In the genomic region with DNA sequence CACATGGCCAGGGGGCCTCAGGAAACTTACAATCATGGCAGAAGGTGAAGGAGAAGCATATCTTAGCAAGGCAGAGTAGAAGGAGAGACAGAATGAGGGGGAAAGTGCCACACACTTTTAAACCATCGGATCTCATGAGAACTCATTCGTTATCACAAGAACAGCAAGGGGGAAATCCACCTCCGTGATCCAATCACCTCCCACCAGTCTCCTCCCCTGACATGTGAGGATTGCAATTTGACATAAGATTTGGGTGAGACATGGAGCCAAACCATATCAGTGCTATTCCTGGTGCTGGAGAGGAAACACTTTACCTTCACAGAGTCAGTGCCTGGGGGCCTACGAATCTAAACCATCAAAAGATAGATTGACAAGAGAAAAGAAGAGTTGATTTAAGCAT, we compare ENCODE assay signal across 25 cellular contexts.
"Had no signal": no experiment of that assay in that cellular context is flagged by ENCODE, and none has a peak within 500 bp of the region (broad histone marks: within the 10 kb centered on the region; RNA-seq: fewer than 3 reads in every experiment).

No MANE protein-coding gene starts in this region.

- H3K4me1 ChIP-seq: suprapubic skin, thyroid gland, upper lobe of right lung, uterus, vagina had no signal

- H3K27me3 ChIP-seq: testis, thyroid gland, tibial artery, upper lobe of left lung, uterus, vagina had no signal

- H3K27ac ChIP-seq: stomach, suprapubic skin, testis, thoracic aorta, thyroid gland, tibial artery, tibial nerve, transverse colon, upper lobe of left lung, upper lobe of right lung, uterus, vagina had no signal

- FAIRE-seq: urothelium cell line had no signal

- H3K36me3 ChIP-seq: stomach, suprapubic skin, thoracic aorta, thyroid gland, tibial artery, tibial nerve, transverse colon, upper lobe of left lung, upper lobe of right lung, uterus, vagina had no signal

- DNase-seq: stimulated activated CD4-positive, alpha-beta T cell treated with anti-CD3 and anti-CD28 coated beads, Interleukin-2, amount 100 ng/mL, for 48 hours; stimulated activated CD4-positive, alpha-beta T cell treated with anti-CD3 and anti-CD28 coated beads, Interleukin-4, amount 100 ng/mL, for 1 hour; stimulated activated CD4-positive, alpha-beta T cell treated with anti-CD3 and anti-CD28 coated beads, Interleukin-4, amount 100 ng/mL, for 24 hours; stimulated activated CD4-positive, alpha-beta T cell treated with anti-CD3 and anti-CD28 coated beads, Interleukin-4, amount 100 ng/mL, for 4 hours; stimulated activated CD8-positive, alpha-beta memory T cell treated with anti-CD3 and anti-CD28 coated beads, Interleukin-4, amount 100 ng/mL, for 48 hours; stimulated activated naive B cell treated with anti-CD40 and anti-IgM and Interleukin-4, amounts not matched to agents 10 μg/mL and 1 μg/mL and 100 μg/mL, for 72 hours; stimulated activated naive CD4-positive, alpha-beta T cell; stimulated activated naive CD4-positive, alpha-beta T cell treated with Interleukin-2 at 50 U/mL for 16 hours; stimulated activated naive CD8-positive, alpha-beta T cell treated with anti-CD3 and anti-CD28 coated beads, Interleukin-15, amount 100 ng/mL, for 72 hours; stimulated activated naive CD8-positive, alpha-beta T cell treated with anti-CD3 and anti-CD28 coated beads, Interleukin-15, Interleukin-2, amounts not matched to agents 100 U/mL and 50 U/mL, for 24 hours; stomach; substantia nigra; testis; thyroid gland; tibial artery; transverse colon; trophoblast cell; upper lobe of left lung; upper lobe of right lung; uterus had no signal

- H3K9me3 ChIP-seq: stomach, suprapubic skin, testis, thoracic aorta, thyroid gland, tibial artery, tibial nerve, transverse colon, upper lobe of left lung, upper lobe of right lung, uterus, vagina had no signal

- H3K4me3 ChIP-seq: stomach, suprapubic skin, testis, thoracic aorta, thyroid gland, tibial artery, tibial nerve, transverse colon, upper lobe of left lung, upper lobe of right lung, uterus, vagina had no signal
